18 cellular contexts compared by ENCODE assay signal in genomic region chr7:121286742-121287699, GRCh38.
A peak's percentile ranks its signal among the peaks of the same experiment; 100 is the strongest.
DNase-seq lines count a peak whose midpoint lies in the region; ATAC-seq, FAIRE-seq and TF ChIP-seq lines count a peak whose summit lies in the region.
"Had no signal": no experiment of that assay in that cellular context is flagged by ENCODE, and none has a peak within 500 bp of the region (broad histone marks: within the 10 kb centered on the region; RNA-seq: fewer than 3 reads in every experiment).

No MANE protein-coding gene starts in this region.

- TF ChIP-seq CTCF in epithelial cell of esophagus (IDR thresholded peaks at IDR 0.05; ENCODE audit: insufficient read depth, low read depth, low read length, missing control alignments) (no peak), D721Med (IDR thresholded peaks at IDR 0.05; ENCODE audit: insufficient read depth, missing control alignments) (no peak)

- no peaks in the 10 kb centered on the region for H3K4me1 Mint-ChIP-seq in activated naive CD4-positive, alpha-beta T cell treated with anti-CD3 and anti-CD28 coated beads, Interleukin-2, amount 50 U/mL, for 24 hours

- no peaks in the 10 kb centered on the region for H3K36me3 Mint-ChIP-seq in activated naive CD4-positive, alpha-beta T cell treated with anti-CD3 and anti-CD28 coated beads, Interleukin-2, amount 50 U/mL, for 24 hours

- H3K27ac Mint-ChIP-seq in activated naive CD4-positive, alpha-beta T cell treated with anti-CD3 and anti-CD28 coated beads, Interleukin-2, amount 50 U/mL, for 24 hours: peak overlapping the region; percentile 32
- H3K27ac Mint-ChIP-seq: progenitor cell of endocrine pancreas had no signal

- H3K27me3 Mint-ChIP-seq in activated naive CD4-positive, alpha-beta T cell treated with anti-CD3 and anti-CD28 coated beads, Interleukin-2, amount 50 U/mL, for 24 hours: peaks cover 4% of the 10 kb centered on the region
- H3K27me3 Mint-ChIP-seq: progenitor cell of endocrine pancreas had no signal

- no peak overlapping the region for H3K4me3 Mint-ChIP-seq in activated naive CD4-positive, alpha-beta T cell treated with anti-CD3 and anti-CD28 coated beads, Interleukin-2, amount 50 U/mL, for 24 hours

- FAIRE-seq in D721Med (lab: Jason Lieb, UNC): no peak
- FAIRE-seq: TTC549 had no signal

- ATAC-seq in GM19328 (IDR thresholded peaks at IDR 0.05; ENCODE audit: unreplicated experiment) (no peak), GM19467 (IDR thresholded peaks at IDR 0.05; ENCODE audit: unreplicated experiment) (no peak)

- H3K9me3 Mint-ChIP-seq in activated naive CD4-positive, alpha-beta T cell treated with anti-CD3 and anti-CD28 coated beads, Interleukin-2, amount 50 U/mL, for 24 hours: no peaks in the 10 kb centered on the region

- no peak for DNase-seq in activated naive CD4-positive, alpha-beta T cell treated with Interleukin-2 at 50 U/mL for 16 hours
- DNase-seq in OCI-M1 (lab: John Stamatoyannopoulos, UW) (peak; percentile 10), epithelial cell of esophagus (ENCODE audit: low read depth) (peak; percentile 51), retina (no peak), D721Med (ENCODE audit: insufficient read length, low spot score) (no peak)
- DNase-seq: foreskin melanocyte; NCI-H1105 treated with DMSO at 0.1 percent for 48 hours; NCI-H526; SHP77; stimulated activated CD4-positive, alpha-beta T cell treated with anti-CD3 and anti-CD28 coated beads, Interleukin-1b, Interleukin-23, amount 100 ng/mL, for 48 hours had no signal

- H3K4me3 ChIP-seq in epithelial cell of esophagus (ENCODE audit: low read length): no peak overlapping the region
- H3K4me3 ChIP-seq: ascending aorta, HAP-1, vagina had no signal

Comparison
In these comparisons a context has a peak if more than half of its experiments do, and no peak if none do; other contexts are left out.
1. DNase-seq: peak in OCI-M1 (single experiment) and epithelial cell of esophagus (single experiment); none in activated naive CD4-positive, alpha-beta T cell treated with Interleukin-2 at 50 U/mL for 16 hours (single experiment), retina (single experiment) and D721Med (single experiment).